9 cellular contexts compared by ENCODE assay signal in the genomic region with DNA sequence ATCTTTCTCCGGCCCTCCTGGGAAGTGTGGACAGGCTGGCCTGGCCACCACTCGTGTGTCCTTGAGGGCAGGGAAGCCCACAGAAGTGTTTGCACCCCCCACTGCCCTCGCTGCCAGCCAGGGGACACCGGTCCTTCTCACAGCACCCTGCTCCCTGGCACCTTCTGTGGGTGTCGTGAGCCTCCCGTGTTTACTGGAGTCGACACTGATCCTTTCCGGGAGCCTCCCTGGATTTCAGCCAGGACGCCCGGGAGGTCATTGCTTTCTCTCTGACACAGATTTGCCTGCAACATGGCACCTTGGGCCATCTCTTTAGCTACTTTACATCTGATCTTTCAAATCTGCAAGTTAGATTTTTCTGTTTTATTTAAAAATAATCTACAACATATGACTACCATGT.
DNase-seq lines count a peak whose midpoint lies in the region; ATAC-seq lines count a peak whose summit lies in the region.
"Had no signal": no experiment of that assay in that cellular context is flagged by ENCODE, and none has a peak within 500 bp of the region (broad histone marks: within the 10 kb centered on the region; RNA-seq: fewer than 3 reads in every experiment).

No MANE protein-coding gene starts in this region.

- H3K27me3 Mint-ChIP-seq in activated naive CD4-positive, alpha-beta T cell treated with anti-CD3 and anti-CD28 coated beads, Interleukin-2, amount 10 ng/mL, durations not matched to agents 7 days and 5 days = no peaks in the 10 kb centered on the region
- H3K27me3 Mint-ChIP-seq in activated CD4-positive, alpha-beta memory T cell treated with anti-CD3 and anti-CD28 coated beads for 36 hours = no peaks in the 10 kb centered on the region
- no peaks in the 10 kb centered on the region for H3K27me3 Mint-ChIP-seq in stimulated activated memory B cell treated with anti-CD40 and anti-IgM and Interleukin-4, amounts not matched to agents 10 μg/mL and 1 μg/mL and 100 μg/mL, for 72 hours

- peaks cover 37% of the 10 kb centered on the region for H3K4me1 Mint-ChIP-seq in activated naive CD4-positive, alpha-beta T cell treated with anti-CD3 and anti-CD28 coated beads, Interleukin-2, amount 10 ng/mL, durations not matched to agents 7 days and 5 days
- peaks cover 52% of the 10 kb centered on the region for H3K4me1 Mint-ChIP-seq in activated CD4-positive, alpha-beta memory T cell treated with anti-CD3 and anti-CD28 coated beads for 36 hours (ENCODE audit: low read depth)
- peaks cover 70% of the 10 kb centered on the region for H3K4me1 Mint-ChIP-seq in stimulated activated memory B cell treated with anti-CD40 and anti-IgM and Interleukin-4, amounts not matched to agents 10 μg/mL and 1 μg/mL and 100 μg/mL, for 72 hours

- H3K27ac Mint-ChIP-seq in activated naive CD4-positive, alpha-beta T cell treated with anti-CD3 and anti-CD28 coated beads, Interleukin-2, amount 10 ng/mL, durations not matched to agents 7 days and 5 days = peak overlapping the region; percentile 77
- peak overlapping the region; percentile 90 for H3K27ac Mint-ChIP-seq in activated CD4-positive, alpha-beta memory T cell treated with anti-CD3 and anti-CD28 coated beads for 36 hours
- peak overlapping the region; percentile 99 for H3K27ac Mint-ChIP-seq in stimulated activated memory B cell treated with anti-CD40 and anti-IgM and Interleukin-4, amounts not matched to agents 10 μg/mL and 1 μg/mL and 100 μg/mL, for 72 hours

- H3K9me3 Mint-ChIP-seq in activated naive CD4-positive, alpha-beta T cell treated with anti-CD3 and anti-CD28 coated beads, Interleukin-2, amount 10 ng/mL, durations not matched to agents 7 days and 5 days = peaks cover 10% of the 10 kb centered on the region
- peaks cover 12% of the 10 kb centered on the region for H3K9me3 Mint-ChIP-seq in activated CD4-positive, alpha-beta memory T cell treated with anti-CD3 and anti-CD28 coated beads for 36 hours
- peaks cover 11% of the 10 kb centered on the region for H3K9me3 Mint-ChIP-seq in stimulated activated memory B cell treated with anti-CD40 and anti-IgM and Interleukin-4, amounts not matched to agents 10 μg/mL and 1 μg/mL and 100 μg/mL, for 72 hours

- intact Hi-C loops in activated CD4-positive, alpha-beta memory T cell treated with anti-CD3 and anti-CD28 coated beads for 36 hours (cut with micrococcal nuclease) = no loop called here
- intact Hi-C loops in left ventricle myocardium superior (cut with micrococcal nuclease) = no loop called here

- POLR2A ChIA-PET in activated CD4-positive, alpha-beta memory T cell treated with anti-CD3 and anti-CD28 coated beads for 36 hours (lab: Charles Lee) = no interaction called here

- no peak for DNase-seq in activated naive CD4-positive, alpha-beta T cell treated with anti-CD3 and anti-CD28 coated beads, Interleukin-2, amount 10 ng/mL, durations not matched to agents 7 days and 5 days
- DNase-seq in activated naive CD4-positive, alpha-beta T cell (lab: John Stamatoyannopoulos, UW) = no peak
- no peak for DNase-seq in activated CD4-positive, alpha-beta memory T cell treated with anti-CD3 and anti-CD28 coated beads for 36 hours
- peak; percentile 73 for DNase-seq in left ventricle myocardium superior
- DNase-seq in NCI-H2171 treated with DMSO at 0.1 percent for 48 hours (lab: John Stamatoyannopoulos, UW) = no peak
- no peak for DNase-seq in NCI-H2107 (lab: John Stamatoyannopoulos, UW)
- no peak for DNase-seq in glomerular visceral epithelial cell (ENCODE audit: extremely low spot score)
- DNase-seq: NCI-H2029 had no signal

- CTCF ChIA-PET in activated naive CD4-positive, alpha-beta T cell treated with anti-CD3 and anti-CD28 coated beads, Interleukin-2, amount 10 ng/mL, durations not matched to agents 7 days and 5 days (lab: Charles Lee) = no interaction called here
- CTCF ChIA-PET in activated CD4-positive, alpha-beta memory T cell treated with anti-CD3 and anti-CD28 coated beads for 36 hours (lab: Charles Lee) = interaction anchor here (1.0 to 2.1 kb wide), 2 partner anchors 15 to 84 kb away, joined by 3 to 9 read pairs; no protein-coding TSS in a partner anchor

- peaks cover 78% of the 10 kb centered on the region for H3K36me3 Mint-ChIP-seq in activated naive CD4-positive, alpha-beta T cell treated with anti-CD3 and anti-CD28 coated beads, Interleukin-2, amount 10 ng/mL, durations not matched to agents 7 days and 5 days
- peaks cover 66% of the 10 kb centered on the region for H3K36me3 Mint-ChIP-seq in activated CD4-positive, alpha-beta memory T cell treated with anti-CD3 and anti-CD28 coated beads for 36 hours
- H3K36me3 Mint-ChIP-seq in stimulated activated memory B cell treated with anti-CD40 and anti-IgM and Interleukin-4, amounts not matched to agents 10 μg/mL and 1 μg/mL and 100 μg/mL, for 72 hours = peaks cover 91% of the 10 kb centered on the region

- H3K4me3 Mint-ChIP-seq in activated naive CD4-positive, alpha-beta T cell treated with anti-CD3 and anti-CD28 coated beads, Interleukin-2, amount 10 ng/mL, durations not matched to agents 7 days and 5 days = no peak overlapping the region
- no peak overlapping the region for H3K4me3 Mint-ChIP-seq in activated CD4-positive, alpha-beta memory T cell treated with anti-CD3 and anti-CD28 coated beads for 36 hours
- H3K4me3 Mint-ChIP-seq in stimulated activated memory B cell treated with anti-CD40 and anti-IgM and Interleukin-4, amounts not matched to agents 10 μg/mL and 1 μg/mL and 100 μg/mL, for 72 hours = peak overlapping the region; percentile 51

- peak; percentile 85 for ATAC-seq in left ventricle myocardium superior
- ATAC-seq in stimulated activated memory B cell treated with anti-CD40 and anti-IgM and Interleukin-4, amounts not matched to agents 10 μg/mL and 1 μg/mL and 100 μg/mL, for 72 hours = no peak
